8 cellular contexts compared by ENCODE assay signal in the genomic region with DNA sequence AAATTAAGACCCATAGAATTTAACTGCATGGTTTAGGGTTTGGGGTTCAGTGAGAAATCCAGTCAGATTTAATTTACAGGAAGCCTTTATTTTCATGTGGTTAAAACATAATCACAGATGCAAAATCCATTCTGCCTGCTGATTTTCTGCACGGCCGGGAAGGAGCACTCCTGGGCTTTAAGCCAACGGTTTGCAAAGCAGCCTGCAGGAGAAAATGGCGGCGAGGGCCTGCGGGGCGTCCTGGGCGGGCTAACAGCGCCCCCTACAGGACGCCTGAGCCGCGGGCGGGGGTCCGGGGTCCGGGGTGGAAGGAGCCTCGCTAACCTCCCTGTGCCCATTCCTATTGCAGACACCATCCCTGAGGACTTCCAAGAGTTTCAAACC. TPM values are rescaled to one million over a fixed set of nuclear protein-coding genes. Genes with fewer than 3 reads are reported as not detected.
DNase-seq lines count a peak whose midpoint lies in the region; ATAC-seq, FAIRE-seq and TF ChIP-seq lines count a peak whose summit lies in the region.

No MANE protein-coding gene starts in this region.

- intact Hi-C loops in endothelial cell of umbilical vein (cut with micrococcal nuclease) = loop anchor here (1.0 to 5.0 kb wide), 6 partner anchors 90 to 1058 kb away; a partner anchor contains a TSS

- FAIRE-seq in endothelial cell of umbilical vein (lab: Jason Lieb, UNC) = peak; percentile 55

- DNase-seq in stimulated activated CD4-positive, alpha-beta T cell treated with anti-CD3 and anti-CD28 coated beads, Interleukin-12 subunit alpha, Interleukin-12 subunit beta, amount 100 ng/mL, for 24 hours (ENCODE audit: low read depth in 2 of 2) = peak; percentile 44 to 54
- DNase-seq in stimulated activated CD4-positive, alpha-beta T cell treated with anti-CD3 and anti-CD28 coated beads, Interleukin-4, amount 100 ng/mL, for 24 hours = no peak
- DNase-seq in NCI-H226 (peak; percentile 55), endothelial cell of umbilical vein (ENCODE audit: low read depth, low spot score) (peak; percentile 59), mesenteric fat pad (ENCODE audit: low spot score) (no peak)
- DNase-seq in activated CD8-positive, alpha-beta memory T cell treated with anti-CD3 and anti-CD28 coated beads for 48 hours (ENCODE audit: low read depth in 2 of 3, low spot score in 2 of 3) = peak; percentile 34 to 64 (median 35)
- DNase-seq in stimulated activated naive CD8-positive, alpha-beta T cell treated with anti-CD3 and anti-CD28 coated beads, Interleukin-15, Interleukin-2, amounts not matched to agents 100 U/mL and 50 U/mL, for 24 hours = peak; percentile 42

- no peaks in the 10 kb centered on the region for H3K79me2 ChIP-seq in endothelial cell of umbilical vein (ENCODE audit: control insufficient read depth, insufficient read depth, low read length)

- no peak overlapping the region for H3K9ac ChIP-seq in endothelial cell of umbilical vein (replicated peaks; ENCODE audit: extremely low read depth, insufficient read depth, low read length)
- peak overlapping the region; percentile 35 for H3K9ac ChIP-seq in muscle layer of colon (ENCODE audit: low read length)

- H3K36me3 ChIP-seq in endothelial cell of umbilical vein (ENCODE audit: control insufficient read depth in 2 of 2, extremely low read depth in 1 of 2, insufficient read depth in 2 of 2, low read length in 2 of 2) = no peaks in the 10 kb centered on the region
- H3K36me3 ChIP-seq in muscle layer of colon (ENCODE audit: insufficient read depth, low read length) = no peaks in the 10 kb centered on the region

- TF ChIP-seq CTCF in endothelial cell of umbilical vein (IDR thresholded peaks at IDR 0.05; ENCODE audit: extremely low read depth in 1 of 2, insufficient read depth in 1 of 2, low read depth in 1 of 2, low read length in 2 of 2) = peak; percentile 72 to 91

- POLR2A ChIA-PET in endothelial cell of umbilical vein (lab: Charles Lee) = no interaction called here

- no peaks in the 10 kb centered on the region for H3K27me3 ChIP-seq in endothelial cell of umbilical vein (ENCODE audit: control insufficient read depth in 2 of 2, insufficient read depth in 2 of 2, low read length in 2 of 2)
- H3K27me3 ChIP-seq in muscle layer of colon (ENCODE audit: control insufficient read depth in 1 of 2, insufficient read depth in 2 of 2, low read length in 2 of 2) = no peaks in the 10 kb centered on the region

- H3K4me1 ChIP-seq in endothelial cell of umbilical vein (ENCODE audit: control insufficient read depth, extremely low read depth, insufficient read depth, low read length) = no peaks in the 10 kb centered on the region
- peaks cover 15% of the 10 kb centered on the region for H3K4me1 ChIP-seq in muscle layer of colon (ENCODE audit: insufficient read depth, low read length)

- peak overlapping the region in 1 of 3 experiments; percentile 23 for H3K4me3 ChIP-seq in endothelial cell of umbilical vein (replicated peaks in 1 of 3; ENCODE audit: insufficient read depth in 1 of 3, low read depth in 1 of 3, low read length in 3 of 3)
- peak overlapping the region in 1 of 2 donors; percentile 28 for H3K4me3 ChIP-seq in muscle layer of colon (ENCODE audit: low read depth in 1 of 2, low read length in 2 of 2)

- no peaks in the 10 kb centered on the region for H4K20me1 ChIP-seq in endothelial cell of umbilical vein (replicated peaks; ENCODE audit: control insufficient read depth, extremely low read depth, insufficient read depth, low read length)

- no peak for ATAC-seq in stimulated activated naive CD8-positive, alpha-beta T cell treated with anti-CD3 and anti-CD28 coated beads, Interleukin-15, Interleukin-2, amounts not matched to agents 100 U/mL and 50 U/mL, for 24 hours

- H3K27ac ChIP-seq in endothelial cell of umbilical vein (ENCODE audit: insufficient read depth, low read depth, low read length) = no peak overlapping the region
- H3K27ac ChIP-seq in muscle layer of colon (ENCODE audit: low read depth, low read length) = peak overlapping the region; percentile 63

- H3K4me2 ChIP-seq in endothelial cell of umbilical vein (ENCODE audit: insufficient read depth, low read length) = peak overlapping the region; percentile 20

- no peak for TF ChIP-seq POLR2A in endothelial cell of umbilical vein (IDR thresholded peaks at IDR 0.05; ENCODE audit: low read depth, low read length)

- H3K9me3 ChIP-seq in endothelial cell of umbilical vein (replicated peaks; ENCODE audit: control insufficient read depth, insufficient read depth, low read length) (no peaks in the 10 kb centered on the region), muscle layer of colon (ENCODE audit: low read length) (no peaks in the 10 kb centered on the region)

- CTCF ChIA-PET in endothelial cell of umbilical vein (lab: Charles Lee) = interaction anchor here (0.7 to 4.5 kb wide), 42 partner anchors 9 to 1183 kb away, joined by 3 to 115 read pairs (median 5); a partner anchor contains a TSS

- no peaks in the 10 kb centered on the region for H3K9me1 ChIP-seq in endothelial cell of umbilical vein (replicated peaks; ENCODE audit: control insufficient read depth, extremely low read depth, insufficient read depth, low read length)

- dilution Hi-C loops in endothelial cell of umbilical vein (cut with MboI; ENCODE audit: extremely low pct_ligation_motif_present, low sequenced_read_pairs) = no loop called here

- peak overlapping the region; percentile 58 for H2AFZ ChIP-seq in endothelial cell of umbilical vein (ENCODE audit: low read depth, low read length)

- BruUV-seq in endothelial cell of umbilical vein (replicated peaks; lab: Mats Ljungman, UMichigan) = no TSS peak

TF ChIP-seq in endothelial cell of umbilical vein, 7 proteins besides CTCF, POLR2A, EP300 and RAD21:
- no peak for TF ChIP-seq MYC (IDR thresholded peaks at IDR 0.05; ENCODE audit: low read depth, low read length)
- no peak for TF ChIP-seq POLR2AphosphoS5 (IDR thresholded peaks at IDR 0.05; ENCODE audit: insufficient read depth, low read depth, low read length)
- TF ChIP-seq, protein P1, sequence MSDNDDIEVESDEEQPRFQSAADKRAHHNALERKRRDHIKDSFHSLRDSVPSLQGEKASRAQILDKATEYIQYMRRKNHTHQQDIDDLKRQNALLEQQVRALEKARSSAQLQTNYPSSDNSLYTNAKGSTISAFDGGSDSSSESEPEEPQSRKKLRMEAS (IDR thresholded peaks at IDR 0.05; ENCODE audit: insufficient read depth, insufficient read length) = no peak
- no peak for TF ChIP-seq GATA2 (IDR thresholded peaks at IDR 0.05; ENCODE audit: insufficient read depth, insufficient read length, low read depth, low read length)
TF ChIP-seq in endothelial cell of umbilical vein: peak in this region for 0.

RNA-seq across cellular contexts. Expression of a gene that starts 47.6 kb away (rescaled TPM):
- not detected in 2 replicates for total RNA-seq in endothelial cell of umbilical vein
- polyA plus RNA-seq in endothelial cell of umbilical vein = not detected in 2 replicates
- polyA plus RNA-seq in endothelial cell of umbilical vein (2011; cell fraction: cytosol; rRNA removed) = 0.03 and 0.06 TPM in 2 replicates
- polyA plus RNA-seq in endothelial cell of umbilical vein (2011; cell fraction: nucleus; rRNA removed) = 0.07 TPM in 1 of 2 replicates, not detected in the other
- polyA plus RNA-seq in endothelial cell of umbilical vein (2012) = not detected in 2 replicates
- polyA minus RNA-seq in endothelial cell of umbilical vein = not detected in 2 replicates
- not detected for polyA minus RNA-seq in endothelial cell of umbilical vein (2011; cell fraction: cytosol; rRNA and poly(A)+ RNA removed)
- not detected in 2 replicates for polyA minus RNA-seq in endothelial cell of umbilical vein (2011; cell fraction: nucleus; rRNA and poly(A)+ RNA removed)
- 61.5 TPM for total RNA-seq in mesenteric fat pad

Comparison
In these comparisons a context has a peak if more than half of its experiments do, and no peak if none do; other contexts are left out.
1. DNase-seq: peak in stimulated activated CD4-positive, alpha-beta T cell treated with anti-CD3 and anti-CD28 coated beads, Interleukin-12 subunit alpha, Interleukin-12 subunit beta, amount 100 ng/mL, for 24 hours (2 of 2), NCI-H226 (single experiment), activated CD8-positive, alpha-beta memory T cell treated with anti-CD3 and anti-CD28 coated beads for 48 hours (3 of 3), endothelial cell of umbilical vein (single experiment) and stimulated activated naive CD8-positive, alpha-beta T cell treated with anti-CD3 and anti-CD28 coated beads, Interleukin-15, Interleukin-2, amounts not matched to agents 100 U/mL and 50 U/mL, for 24 hours (single experiment); none in stimulated activated CD4-positive, alpha-beta T cell treated with anti-CD3 and anti-CD28 coated beads, Interleukin-4, amount 100 ng/mL, for 24 hours (single experiment) and mesenteric fat pad (single experiment).
2. RNA of a gene that starts 47.6 kb away (total RNA-seq): 61.5 TPM in mesenteric fat pad (single experiment); not detected in endothelial cell of umbilical vein; every median in the first group is over 10 times any median in the second.